21 cellular contexts compared by ENCODE assay signal in genomic region chr6:106670236-106670635, GRCh38. TPM values are rescaled to one million over a fixed set of nuclear protein-coding genes. Genes with fewer than 3 reads are reported as not detected.
A peak's percentile ranks its signal among the peaks of the same experiment; 100 is the strongest.
DNase-seq lines count a peak whose midpoint lies in the region; ATAC-seq, FAIRE-seq and TF ChIP-seq lines count a peak whose summit lies in the region.
"Had no signal": no experiment of that assay in that cellular context is flagged by ENCODE, and none has a peak within 500 bp of the region (broad histone marks: within the 10 kb centered on the region; RNA-seq: fewer than 3 reads in every experiment).

No MANE protein-coding gene starts in this region.

- H3K36me3 ChIP-seq in DOHH2 (ENCODE audit: control insufficient read depth, low read length) = peaks cover 22% of the 10 kb centered on the region
- H3K36me3 ChIP-seq in K562 (ENCODE audit: control insufficient read depth, insufficient read depth, low read length) = peaks cover 10% of the 10 kb centered on the region; the same call in 2 of the 3 replicates

- H4K20me1 ChIP-seq in DOHH2 (ENCODE audit: control insufficient read depth, insufficient read depth, low read depth, low read length) = no peaks in the 10 kb centered on the region
- no peaks in the 10 kb centered on the region for H4K20me1 ChIP-seq in K562 (replicated peaks; ENCODE audit: control insufficient read depth, insufficient read depth, low read length)

- H3K79me2 ChIP-seq in DOHH2 (ENCODE audit: control insufficient read depth, low read length) (no peaks in the 10 kb centered on the region), K562 (ENCODE audit: control insufficient read depth, insufficient read depth, low read length) (no peaks in the 10 kb centered on the region)

- H3K4me1 ChIP-seq in DOHH2 (ENCODE audit: control insufficient read depth, low read length) (peaks cover 65% of the 10 kb centered on the region), K562 (replicated peaks in 1 of 2; ENCODE audit: control insufficient read depth in 2 of 2, insufficient read depth in 2 of 2, low read length in 2 of 2) (no peaks in the 10 kb centered on the region)
- H3K4me1 ChIP-seq: Caco-2 had no signal

- H3K9me2 ChIP-seq in DOHH2 (replicated peaks; ENCODE audit: control insufficient read depth, low read length) = no peaks in the 10 kb centered on the region

- no peak overlapping the region for H3K9ac ChIP-seq in K562 (ENCODE audit: insufficient read depth in 1 of 2, low read depth in 2 of 2, low read length in 2 of 2)

- H3K9me3 ChIP-seq in DOHH2 (ENCODE audit: control insufficient read depth, insufficient read depth, low read length) (no peaks in the 10 kb centered on the region), K562 (replicated peaks; ENCODE audit: control insufficient read depth, insufficient read depth, low read depth, low read length) (no peaks in the 10 kb centered on the region)
- H3K9me3 ChIP-seq: BLaER1, Caco-2 had no signal

- ATAC-seq in K562 = no peak

- H3K4me3 ChIP-seq in DOHH2 (ENCODE audit: low read length) (no peak overlapping the region), K562 (no peak overlapping the region)
- H3K4me3 ChIP-seq: BLaER1, SK-N-MC had no signal

- TF ChIP-seq CTCF in DOHH2 (IDR thresholded peaks at IDR 0.05; ENCODE audit: low read depth, low read length, poor library complexity, severe bottlenecking) (no peak), K562 (IDR thresholded peaks at IDR 0.05 in 2 of 3, conservative IDR thresholded peaks at IDR 0.05 in 1 of 3; ENCODE audit: insufficient read depth in 2 of 3, low read depth in 1 of 3, low read length in 3 of 3) (no peak)

- peak; percentile 7 for DNase-seq in NCI-H748 (lab: John Stamatoyannopoulos, UW; ENCODE audit: unreplicated experiment)
- no peak for DNase-seq in NCI-H748 treated with DMSO at 0.1 percent for 48 hours (lab: John Stamatoyannopoulos, UW)
- DNase-seq in NCI-H1105 (lab: John Stamatoyannopoulos, UW) = peak; percentile 14
- DNase-seq in K562 (ENCODE audit: extremely low read depth in 1 of 4, low spot score in 3 of 4) = no peak
- DNase-seq in NCI-H2081 (lab: John Stamatoyannopoulos, UW) = no peak
- no peak for DNase-seq in NCI-H1417 treated with DMSO at 0.1 percent for 48 hours (lab: John Stamatoyannopoulos, UW)
- DNase-seq: Caco-2; CD4-positive, alpha-beta T cell; DMS153; EL; KG1; MV-4-11; NCI-H1930; NCI-H226; NCI-H510A treated with DMSO at 0.1 percent for 48 hours; SHP77 treated with DMSO at 0.1 percent for 48 hours had no signal

- H3K27me3 ChIP-seq in DOHH2 (ENCODE audit: control insufficient read depth, low read length) (no peaks in the 10 kb centered on the region), K562 (ENCODE audit: control insufficient read depth in 2 of 2, insufficient read depth in 2 of 2, low read length in 2 of 2) (no peaks in the 10 kb centered on the region)
- H3K27me3 ChIP-seq: BLaER1 had no signal

- in situ Hi-C loops in K562 (cut with MboI) = no loop called here

- peak overlapping the region; percentile 35; the same call in 1 of the 2 replicates for H3K4me2 ChIP-seq in DOHH2 (ENCODE audit: low read length)
- no peak overlapping the region for H3K4me2 ChIP-seq in K562 (ENCODE audit: insufficient read depth, low read length)

- WGBS in K562 (ENCODE audit: insufficient coverage, low coverage, missing lambda C conversion rate) = 85% methylated on average over 3 of the region's 6 CpGs

- CTCF ChIA-PET in K562 (lab: Yijun Ruan, JAX; ENCODE audit: low intra/inter-chr PET ratio) = no interaction called here

- no peak for TF ChIP-seq POLR2A in K562 (conservative IDR thresholded peaks at IDR 0.05)

- no peak for TF ChIP-seq RAD21 in K562 (CRISPR knock-in tag; conservative IDR thresholded peaks at IDR 0.05 in 1 of 2, IDR thresholded peaks at IDR 0.05 in 1 of 2)

- H3K27ac ChIP-seq in DOHH2 (ENCODE audit: low read depth, low read length) (no peak overlapping the region), K562 (ENCODE audit: extremely low read depth, low read depth, low read length) (no peak overlapping the region)
- H3K27ac ChIP-seq: BLaER1, RWPE1, SK-N-MC had no signal

- BruUV-seq in K562 (replicated peaks; lab: Mats Ljungman, UMichigan) = no TSS peak

- POLR2A ChIA-PET in K562 (lab: Yijun Ruan, JAX) = interaction anchor here (0.6 to 0.7 kb wide), 3 partner anchors 34 to 422 kb away, joined by 3 to 4 read pairs (median 3); no protein-coding TSS in a partner anchor

- H3K9me1 ChIP-seq in K562 (ENCODE audit: control insufficient read depth, insufficient read depth, low read length) = no peaks in the 10 kb centered on the region

- peaks cover 24% of the 10 kb centered on the region for H3F3A ChIP-seq in DOHH2 (ENCODE audit: control insufficient read depth, insufficient read depth)

- intact Hi-C loops in K562 (cut with micrococcal nuclease) = no loop called here

- no peak overlapping the region for H2AFZ ChIP-seq in K562 (ENCODE audit: low read depth, low read length)

- TF ChIP-seq EP300 in K562 (IDR thresholded peaks at IDR 0.05; ENCODE audit: low read length) = no peak

- FAIRE-seq in K562 (lab: Jason Lieb, UNC) = no peak
- FAIRE-seq: H54 had no signal

TF ChIP-seq in K562, 482 proteins besides CTCF, POLR2A, EP300 and RAD21:
- TF ChIP-seq NFIC (IDR thresholded peaks at IDR 0.05) (peak; percentile 94), CC2D1A (IDR thresholded peaks at IDR 0.05) (no peak), NFIX (CRISPR knock-in tag; IDR thresholded peaks at IDR 0.05; ENCODE audit: low read depth) (peak; percentile 87), HMBOX1 (IDR thresholded peaks at IDR 0.05) (no peak)

RNA-seq across cellular contexts. Expression of gene QRSL1, which starts 40.9 kb away (rescaled TPM):
- 19.4 and 35.5 TPM in 2 replicates for total RNA-seq in K562 (2011; cell fraction: chromatin; rRNA removed; ENCODE audit: low replicate concordance)
- 10.7 and 11.4 TPM in 2 replicates for total RNA-seq in K562 (2011; cell fraction: nucleolus; rRNA removed)
- total RNA-seq in K562 (2011; cell fraction: nucleoplasm; rRNA removed) = 16.7 and 28.9 TPM in 2 replicates
- 16.0 and 16.3 TPM in 2 replicates for total RNA-seq in K562 (2014; rRNA removed)
- total RNA-seq in K562 (2014; rRNA removed; fragmentation: Illumina TruSeq; extraction: Trizol) = 29.5 and 29.8 TPM in 2 replicates
- total RNA-seq in K562 (2015; rRNA removed; fragmentation: Illumina TruSeq; extraction: Trizol) = 27.0 and 28.8 TPM in 2 replicates
- 16.3 and 19.6 TPM in 2 replicates for total RNA-seq in K562 (2021)
- 18.9 and 23.0 TPM in 2 replicates for polyA plus RNA-seq in K562 (2011; rRNA removed)
- polyA plus RNA-seq in K562 (2011; cell fraction: cytosol; rRNA removed) = 7.3 and 11.0 TPM in 2 replicates
- polyA plus RNA-seq in K562 (2011; cell fraction: nucleus; rRNA removed) = 7.3 and 7.6 TPM in 2 replicates
- 12.9 and 13.9 TPM in 2 replicates for polyA plus RNA-seq in K562 (2012)
- 19.6 and 24.2 TPM in 2 replicates for polyA plus RNA-seq in K562 (2014; fragmentation: Illumina TruSeq; extraction: Trizol)
- 10 to 100 TPM; 15.3 to 31.5 TPM for polyA plus RNA-seq in K562 (2014; fragmentation: Nextera tagmentation; extraction: Ambion mirVana)
- polyA plus RNA-seq in K562 (2014; rRNA removed) = 14.6 and 17.2 TPM in 2 replicates
- polyA minus RNA-seq in K562 (2011; rRNA and poly(A)+ RNA removed) = 27.7 and 28.3 TPM in 2 replicates
- polyA minus RNA-seq in K562 (2011; cell fraction: cytosol; rRNA and poly(A)+ RNA removed) = 10.0 and 10.4 TPM in 2 replicates
- polyA minus RNA-seq in K562 (2011; cell fraction: nucleus; rRNA and poly(A)+ RNA removed) = 8.6 and 14.1 TPM in 2 replicates

RNA-seq across cellular contexts. Expression of gene RTN4IP1, which starts 40.9 kb away (rescaled TPM):
- 15.6 and 21.8 TPM in 2 replicates for total RNA-seq in K562 (2011; cell fraction: chromatin; rRNA removed; ENCODE audit: low replicate concordance)
- 10.7 and 11.3 TPM in 2 replicates for total RNA-seq in K562 (2011; cell fraction: nucleolus; rRNA removed)
- 16.2 and 16.4 TPM in 2 replicates for total RNA-seq in K562 (2011; cell fraction: nucleoplasm; rRNA removed)
- total RNA-seq in K562 (2014; rRNA removed) = 17.9 and 21.1 TPM in 2 replicates
- total RNA-seq in K562 (2014; rRNA removed; fragmentation: Illumina TruSeq; extraction: Trizol) = 29.3 and 30.8 TPM in 2 replicates
- 21.2 and 22.0 TPM in 2 replicates for total RNA-seq in K562 (2015; rRNA removed; fragmentation: Illumina TruSeq; extraction: Trizol)
- 23.1 and 24.4 TPM in 2 replicates for total RNA-seq in K562 (2021)
- 19.2 and 22.2 TPM in 2 replicates for polyA plus RNA-seq in K562 (2011; rRNA removed)
- 8.1 and 14.7 TPM in 2 replicates for polyA plus RNA-seq in K562 (2011; cell fraction: cytosol; rRNA removed)
- 4.9 and 7.5 TPM in 2 replicates for polyA plus RNA-seq in K562 (2011; cell fraction: nucleus; rRNA removed)
- 18.1 and 27.8 TPM in 2 replicates for polyA plus RNA-seq in K562 (2012)
- polyA plus RNA-seq in K562 (2014; fragmentation: Illumina TruSeq; extraction: Trizol) = 21.4 and 24.8 TPM in 2 replicates
- 10 to 100 TPM; 35.1 to 46.0 TPM for polyA plus RNA-seq in K562 (2014; fragmentation: Nextera tagmentation; extraction: Ambion mirVana)
- polyA plus RNA-seq in K562 (2014; rRNA removed) = 16.7 and 21.1 TPM in 2 replicates
- polyA minus RNA-seq in K562 (2011; rRNA and poly(A)+ RNA removed) = 32.6 and 35.4 TPM in 2 replicates
- 7.2 and 9.3 TPM in 2 replicates for polyA minus RNA-seq in K562 (2011; cell fraction: cytosol; rRNA and poly(A)+ RNA removed)
- 5.7 and 12.4 TPM in 2 replicates for polyA minus RNA-seq in K562 (2011; cell fraction: nucleus; rRNA and poly(A)+ RNA removed)

Comparison
In these comparisons a context has a peak if more than half of its experiments do, and no peak if none do; other contexts are left out.
1. DNase-seq: peak in NCI-H748 (single experiment) and NCI-H1105 (single experiment); none in NCI-H748 treated with DMSO at 0.1 percent for 48 hours (single experiment), K562 (0 of 4), NCI-H2081 (0 of 2) and NCI-H1417 treated with DMSO at 0.1 percent for 48 hours (single experiment).